8 cellular contexts compared by ENCODE assay signal in genomic region chr9:69173891-69174644, GRCh38. TPM values are rescaled to one million over a fixed set of nuclear protein-coding genes. Genes with fewer than 3 reads are reported as not detected.
DNase-seq lines count a peak whose midpoint lies in the region; ATAC-seq, FAIRE-seq and TF ChIP-seq lines count a peak whose summit lies in the region.

Gene TJP2 (plus strand): TSS chr9:69174277. CDS start chr9:69174373, 96 bp downstream.

- H3K27me3 ChIP-seq in cardiac muscle cell (no peaks in the 10 kb centered on the region), pancreas (no peaks in the 10 kb centered on the region)

- DNase-seq in AG04449 (ENCODE audit: low read depth, low spot score) (no peak), RPMI7951 (ENCODE audit: low read depth) (peak; percentile 80), cardiac muscle cell (ENCODE audit: low read depth in 1 of 2, low spot score in 1 of 2) (peak; percentile 83 to 85), pancreas (peak; percentile 26 to 87 (median 63)), NCI-H510A (lab: John Stamatoyannopoulos, UW) (no peak)

- H3K36me3 ChIP-seq in cardiac muscle cell (no peaks in the 10 kb centered on the region), pancreas (no peaks in the 10 kb centered on the region)

- CTCF ChIA-PET in AG04449 (lab: Yijun Ruan, JAX): interaction anchor here (0.9 to 1.4 kb wide), 4 partner anchors 9 to 22 kb away, joined by 3 to 5 read pairs (median 3); no protein-coding TSS in a partner anchor

- H3K4me1 ChIP-seq in cardiac muscle cell (ENCODE audit: low read depth) (peaks cover 28% of the 10 kb centered on the region), pancreas (peaks cover 8 to 26% (median 13%) of the 10 kb centered on the region in 3 donors)

- 0 to 3% (median 3%) methylated on average over 72 to 95 of the region's 95 CpGs for WGBS in adipose tissue, 3 donors
- WGBS in pancreas, 2 donors: 0 to 8% methylated on average over 74 to 95 of the region's 95 CpGs

- H3K27ac ChIP-seq in adipose tissue (ENCODE audit: low read depth, low read length) (no peak within 1 kb of the TSS), cardiac muscle cell (peak within 1 kb of the TSS; percentile 83), pancreas (peak within 1 kb of the TSS in 2 of 4 donors; percentile 51 to 60)

- peak; percentile 50 for TF ChIP-seq POLR2A in GM18526 (IDR thresholded peaks at IDR 0.05; ENCODE audit: extremely low read depth, insufficient read length)

- POLR2A ChIA-PET in AG04449 (lab: Yijun Ruan, JAX): interaction anchor here (1.0 kb wide), 1 partner anchor 16 kb away, joined by 3 read pairs; no protein-coding TSS in a partner anchor

- no peaks in the 10 kb centered on the region for H3K9me3 ChIP-seq in cardiac muscle cell (ENCODE audit: low read depth)
- H3K9me3 ChIP-seq in pancreas: no peaks in the 10 kb centered on the region

- no peak for FAIRE-seq in pancreas (lab: Jason Lieb, UNC)

- ATAC-seq in HG03025 (IDR thresholded peaks at IDR 0.05; ENCODE audit: low FRiP score, unreplicated experiment) (peak; percentile 41), pancreas (peak; percentile 61 to 84 (median 73))

- H3K4me3 ChIP-seq in AG04449 (ENCODE audit: low read depth, low read length): peak within 1 kb of the TSS; percentile 81
- peak within 1 kb of the TSS; percentile 79 for H3K4me3 ChIP-seq in cardiac muscle cell
- peak within 1 kb of the TSS; percentile 37 to 57 (median 44) for H3K4me3 ChIP-seq in pancreas

- intact Hi-C loops in pancreas (cut with DNase I): no loop called here

- TF ChIP-seq CTCF in AG04449 (IDR thresholded peaks at IDR 0.05; ENCODE audit: insufficient read depth, low read length, missing control alignments) (no peak), cardiac muscle cell (IDR thresholded peaks at IDR 0.05; ENCODE audit: low read depth, low read length) (no peak), pancreas (IDR thresholded peaks at IDR 0.05) (no peak)

RNA-seq across cellular contexts. Expression of gene TJP2, which starts in this region (rescaled TPM):
- 18.3 and 19.3 TPM in 2 replicates for total RNA-seq in RPMI7951 (2014; rRNA removed; shearing (Covaris generic))
- polyA plus RNA-seq in adipose tissue (100 to 1,000 TPM in 1 of 3 donors, 10 to 100 TPM in 2; 23.3 to 113 (median 35.4) TPM), cardiac muscle cell (69.3 and 105 TPM in 2 replicates), pancreas (10 to 100 TPM; 24.1 to 29.8 TPM)
- total RNA-seq in cardiac muscle cell (81.3 and 102 TPM in 2 replicates), pancreas (10 to 100 TPM; 29.1 to 70.3 (median 33.4) TPM)

Comparison
In these comparisons a context has a peak if more than half of its experiments do, and no peak if none do; other contexts are left out.
1. DNase-seq: peak in RPMI7951 (single experiment), cardiac muscle cell (2 of 2) and pancreas (6 of 6); none in AG04449 (single experiment) and NCI-H510A (single experiment).
2. Peak in every context shown above with its lines, with median percentiles within 50 percentile points of each other: H3K4me3 ChIP-seq.